1 cellular context compared by ENCODE assay signal in genomic region chr1:23825076-23825761, GRCh38.
TF ChIP-seq lines count a peak whose summit lies in the region.

Gene HMGCL (minus strand): TSS chr1:23825429. CDS start chr1:23825415, 14 bp downstream.

TF ChIP-seq in HepG2, 621 proteins besides CTCF, POLR2A, EP300 and RAD21 (continued from another document and continues in another):
- TF ChIP-seq, protein P1, sequence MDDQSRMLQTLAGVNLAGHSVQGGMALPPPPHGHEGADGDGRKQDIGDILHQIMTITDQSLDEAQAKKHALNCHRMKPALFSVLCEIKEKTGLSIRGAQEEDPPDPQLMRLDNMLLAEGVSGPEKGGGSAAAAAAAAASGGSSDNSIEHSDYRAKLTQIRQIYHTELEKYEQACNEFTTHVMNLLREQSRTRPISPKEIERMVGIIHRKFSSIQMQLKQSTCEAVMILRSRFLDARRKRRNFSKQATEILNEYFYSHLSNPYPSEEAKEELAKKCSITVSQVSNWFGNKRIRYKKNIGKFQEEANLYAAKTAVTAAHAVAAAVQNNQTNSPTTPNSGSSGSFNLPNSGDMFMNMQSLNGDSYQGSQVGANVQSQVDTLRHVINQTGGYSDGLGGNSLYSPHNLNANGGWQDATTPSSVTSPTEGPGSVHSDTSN (CRISPR knock-in tag; IDR thresholded peaks at IDR 0.05; ENCODE audit: borderline replicate concordance): peak; percentile 84; the same call in 1 of the 2 replicates
- TF ChIP-seq ZNF501 (CRISPR knock-in tag; IDR thresholded peaks at IDR 0.05): peak; percentile 76; the same call in 1 of the 2 replicates
- no peak for TF ChIP-seq ZNF44 (CRISPR knock-in tag; IDR thresholded peaks at IDR 0.05)
- TF ChIP-seq, protein P2, sequence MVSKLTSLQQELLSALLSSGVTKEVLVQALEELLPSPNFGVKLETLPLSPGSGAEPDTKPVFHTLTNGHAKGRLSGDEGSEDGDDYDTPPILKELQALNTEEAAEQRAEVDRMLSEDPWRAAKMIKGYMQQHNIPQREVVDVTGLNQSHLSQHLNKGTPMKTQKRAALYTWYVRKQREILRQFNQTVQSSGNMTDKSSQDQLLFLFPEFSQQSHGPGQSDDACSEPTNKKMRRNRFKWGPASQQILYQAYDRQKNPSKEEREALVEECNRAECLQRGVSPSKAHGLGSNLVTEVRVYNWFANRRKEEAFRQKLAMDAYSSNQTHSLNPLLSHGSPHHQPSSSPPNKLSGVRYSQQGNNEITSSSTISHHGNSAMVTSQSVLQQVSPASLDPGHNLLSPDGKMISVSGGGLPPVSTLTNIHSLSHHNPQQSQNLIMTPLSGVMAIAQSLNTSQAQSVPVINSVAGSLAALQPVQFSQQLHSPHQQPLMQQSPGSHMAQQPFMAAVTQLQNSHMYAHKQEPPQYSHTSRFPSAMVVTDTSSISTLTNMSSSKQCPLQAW (CRISPR knock-in tag; IDR thresholded peaks at IDR 0.05): 0 out of 2 replicates have a peak, but pooled peaks have one; percentile 64
- TF ChIP-seq KLF11 (CRISPR knock-in tag; IDR thresholded peaks at IDR 0.05): peak; percentile 67; the same call in 1 of the 2 replicates
- TF ChIP-seq, protein P3, sequence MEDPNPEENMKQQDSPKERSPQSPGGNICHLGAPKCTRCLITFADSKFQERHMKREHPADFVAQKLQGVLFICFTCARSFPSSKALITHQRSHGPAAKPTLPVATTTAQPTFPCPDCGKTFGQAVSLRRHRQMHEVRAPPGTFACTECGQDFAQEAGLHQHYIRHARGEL (CRISPR knock-in tag; IDR thresholded peaks at IDR 0.05): no peak
- TF ChIP-seq ZNF263 (CRISPR knock-in tag; IDR thresholded peaks at IDR 0.05): peak; percentile 51; the same call in 1 of the 2 replicates
- TF ChIP-seq TBX3 (IDR thresholded peaks at IDR 0.05; ENCODE audit: borderline replicate concordance): no peak
- no peak for TF ChIP-seq JUN (CRISPR knock-in tag; IDR thresholded peaks at IDR 0.05)
- TF ChIP-seq KAT8 (CRISPR knock-in tag; IDR thresholded peaks at IDR 0.05): peak; percentile 86
- 0 out of 2 replicates have a peak, but pooled peaks have one; percentile 40 for TF ChIP-seq ZSCAN12 (CRISPR knock-in tag; IDR thresholded peaks at IDR 0.05)
- TF ChIP-seq NR2F1 (CRISPR knock-in tag; IDR thresholded peaks at IDR 0.05): no peak
- peak; percentile 70 for TF ChIP-seq ZNF777 (CRISPR knock-in tag; IDR thresholded peaks at IDR 0.05)
- peak; percentile 43; the same call in 1 of the 2 replicates for TF ChIP-seq ZNF160 (CRISPR knock-in tag; IDR thresholded peaks at IDR 0.05)
- TF ChIP-seq MXD1 (CRISPR knock-in tag; IDR thresholded peaks at IDR 0.05): 0 out of 2 replicates have a peak, but pooled peaks have one; percentile 58
- peak; percentile 60 for TF ChIP-seq ELF3 (CRISPR knock-in tag; IDR thresholded peaks at IDR 0.05)
- TF ChIP-seq ZFP37 (CRISPR knock-in tag; IDR thresholded peaks at IDR 0.05; ENCODE audit: borderline replicate concordance): peak; percentile 49; the same call in 1 of the 2 replicates
- peak; percentile 88 for TF ChIP-seq YEATS4 (CRISPR knock-in tag; IDR thresholded peaks at IDR 0.05; ENCODE audit: borderline replicate concordance)
- TF ChIP-seq ZNF318 (CRISPR knock-in tag; IDR thresholded peaks at IDR 0.05): peak; percentile 90; the same call in 1 of the 2 replicates
- peak; percentile 27; the same call in 1 of the 2 replicates for TF ChIP-seq HNF4G (IDR thresholded peaks at IDR 0.05; ENCODE audit: borderline replicate concordance, low read depth, low read length)
- TF ChIP-seq HNF4G (CRISPR knock-in tag; IDR thresholded peaks at IDR 0.05; ENCODE audit: borderline replicate concordance, low read depth): 0 out of 2 replicates have a peak, but pooled peaks have one; percentile 51
- TF ChIP-seq TCF7L2 (IDR thresholded peaks at IDR 0.05; ENCODE audit: low read depth, low read length): no peak
- TF ChIP-seq ZNF546 (CRISPR knock-in tag; conservative IDR thresholded peaks at IDR 0.05): peak; percentile 86
- peak; percentile 82 for TF ChIP-seq ZNF230 (CRISPR knock-in tag; IDR thresholded peaks at IDR 0.05)
- peak; percentile 97 for TF ChIP-seq ZNF678 (CRISPR knock-in tag; IDR thresholded peaks at IDR 0.05)
- TF ChIP-seq, protein P4, sequence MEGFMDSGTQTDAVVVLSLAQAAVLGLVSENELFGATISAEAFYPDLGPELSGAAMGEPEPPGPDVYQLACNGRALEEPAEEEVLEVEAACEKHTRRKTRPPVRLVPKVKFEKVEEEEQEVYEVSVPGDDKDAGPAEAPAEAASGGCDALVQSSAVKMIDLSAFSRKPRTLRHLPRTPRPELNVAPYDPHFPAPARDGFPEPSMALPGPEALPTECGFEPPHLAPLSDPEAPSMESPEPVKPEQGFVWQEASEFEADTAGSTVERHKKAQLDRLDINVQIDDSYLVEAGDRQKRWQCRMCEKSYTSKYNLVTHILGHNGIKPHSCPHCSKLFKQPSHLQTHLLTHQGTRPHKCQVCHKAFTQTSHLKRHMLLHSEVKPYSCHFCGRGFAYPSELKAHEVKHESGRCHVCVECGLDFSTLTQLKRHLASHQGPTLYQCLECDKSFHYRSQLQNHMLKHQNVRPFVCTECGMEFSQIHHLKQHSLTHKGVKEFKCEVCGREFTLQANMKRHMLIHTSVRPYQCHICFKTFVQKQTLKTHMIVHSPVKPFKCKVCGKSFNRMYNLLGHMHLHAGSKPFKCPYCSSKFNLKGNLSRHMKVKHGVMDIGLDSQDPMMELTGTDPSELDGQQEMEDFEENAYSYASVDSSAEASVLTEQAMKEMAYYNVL (CRISPR knock-in tag; IDR thresholded peaks at IDR 0.05; ENCODE audit: borderline replicate concordance): no peak; the same call in 1 of the 2 replicates
- peak; percentile 87 for TF ChIP-seq SP4 (CRISPR knock-in tag; IDR thresholded peaks at IDR 0.05)
- no peak for TF ChIP-seq HNRNPL (IDR thresholded peaks at IDR 0.05; ENCODE audit: low read depth, low read length)
- no peak for TF ChIP-seq MAFK (conservative IDR thresholded peaks at IDR 0.05 in 1 of 2, IDR thresholded peaks at IDR 0.05 in 1 of 2; ENCODE audit: low read length in 2 of 2)
- peak; percentile 79; the same call in 1 of the 2 replicates for TF ChIP-seq ZNF331 (CRISPR knock-in tag; IDR thresholded peaks at IDR 0.05)
- peak; percentile 77; the same call in 1 of the 2 replicates for TF ChIP-seq ZNF235 (CRISPR knock-in tag; IDR thresholded peaks at IDR 0.05; ENCODE audit: borderline replicate concordance)
- no peak for TF ChIP-seq ZNF530 (CRISPR knock-in tag; IDR thresholded peaks at IDR 0.05; ENCODE audit: low read depth)
- peak; percentile 86; the same call in 1 of the 2 replicates for TF ChIP-seq ISX (CRISPR knock-in tag; conservative IDR thresholded peaks at IDR 0.05)
- no peak for TF ChIP-seq MATR3 (CRISPR knock-in tag; IDR thresholded peaks at IDR 0.05)
- peak; percentile 87; the same call in 1 of the 2 replicates for TF ChIP-seq ZNF350 (CRISPR knock-in tag; IDR thresholded peaks at IDR 0.05; ENCODE audit: borderline replicate concordance, low read depth)
- no peak for TF ChIP-seq ZBTB26 (CRISPR knock-in tag; IDR thresholded peaks at IDR 0.05; ENCODE audit: borderline replicate concordance)
- TF ChIP-seq ZNF275 (CRISPR knock-in tag; IDR thresholded peaks at IDR 0.05; ENCODE audit: borderline replicate concordance): peak; percentile 89
- TF ChIP-seq ZSCAN9 (CRISPR knock-in tag; IDR thresholded peaks at IDR 0.05; ENCODE audit: borderline replicate concordance): peak; percentile 74; the same call in 1 of the 2 replicates
- TF ChIP-seq, protein P5, sequence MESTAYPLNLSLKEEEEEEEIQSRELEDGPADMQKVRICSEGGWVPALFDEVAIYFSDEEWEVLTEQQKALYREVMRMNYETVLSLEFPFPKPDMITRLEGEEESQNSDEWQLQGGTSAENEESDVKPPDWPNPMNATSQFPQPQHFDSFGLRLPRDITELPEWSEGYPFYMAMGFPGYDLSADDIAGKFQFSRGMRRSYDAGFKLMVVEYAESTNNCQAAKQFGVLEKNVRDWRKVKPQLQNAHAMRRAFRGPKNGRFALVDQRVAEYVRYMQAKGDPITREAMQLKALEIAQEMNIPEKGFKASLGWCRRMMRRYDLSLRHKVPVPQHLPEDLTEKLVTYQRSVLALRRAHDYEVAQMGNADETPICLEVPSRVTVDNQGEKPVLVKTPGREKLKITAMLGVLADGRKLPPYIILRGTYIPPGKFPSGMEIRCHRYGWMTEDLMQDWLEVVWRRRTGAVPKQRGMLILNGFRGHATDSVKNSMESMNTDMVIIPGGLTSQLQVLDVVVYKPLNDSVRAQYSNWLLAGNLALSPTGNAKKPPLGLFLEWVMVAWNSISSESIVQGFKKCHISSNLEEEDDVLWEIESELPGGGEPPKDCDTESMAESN (CRISPR knock-in tag; conservative IDR thresholded peaks at IDR 0.05): peak; percentile 84
- TF ChIP-seq NFYB (CRISPR knock-in tag; IDR thresholded peaks at IDR 0.05): no peak
